ENCODE assay signal across 1 cellular context in genomic region chr5:88140863-88141694, GRCh38.
A peak's percentile ranks its signal among the peaks of the same experiment; 100 is the strongest.
TF ChIP-seq lines count a peak whose summit lies in the region.

No MANE protein-coding gene starts in this region.

TF ChIP-seq in K562, 482 proteins besides CTCF, POLR2A, EP300 and RAD21 (continued from another document):
- TF ChIP-seq PHF8 (IDR thresholded peaks at IDR 0.05; ENCODE audit: borderline replicate concordance, low read length) = peak; percentile 17; the same call in 1 of the 2 replicates
- 0 out of 3 replicates have a peak, but pooled peaks of 1 of the 2 experiments have one; percentile 8 for TF ChIP-seq CBX3 (IDR thresholded peaks at IDR 0.05; ENCODE audit: borderline replicate concordance in 1 of 2, low read length in 2 of 2)
- no peak for TF ChIP-seq SIN3B (IDR thresholded peaks at IDR 0.05; ENCODE audit: low read depth)
- no peak for TF ChIP-seq BMI1 (IDR thresholded peaks at IDR 0.05; ENCODE audit: low read length)
- peak; percentile 59 for TF ChIP-seq GABPA (tag; conservative IDR thresholded peaks at IDR 0.05; ENCODE audit: low read depth)
- peak; percentile 97 for TF ChIP-seq VEZF1 (CRISPR knock-in tag; IDR thresholded peaks at IDR 0.05)
- TF ChIP-seq ATF4 (CRISPR knock-in tag; IDR thresholded peaks at IDR 0.05) = 0 out of 2 replicates have a peak, but pooled peaks have one; percentile 25
- TF ChIP-seq CREB1 (IDR thresholded peaks at IDR 0.05) = peak; percentile 20; the same call in 1 of the 2 replicates
- TF ChIP-seq CREB1 (CRISPR knock-in tag; IDR thresholded peaks at IDR 0.05) = no peak
- TF ChIP-seq PTTG1 (tag; IDR thresholded peaks at IDR 0.05; ENCODE audit: low read depth) = no peak
- no peak for TF ChIP-seq TCF7L2 (IDR thresholded peaks at IDR 0.05; ENCODE audit: low read depth, low read length)
- TF ChIP-seq NFYB (IDR thresholded peaks at IDR 0.05; ENCODE audit: extremely low read depth, insufficient read length) = peak; percentile 22
- TF ChIP-seq, protein P1, sequence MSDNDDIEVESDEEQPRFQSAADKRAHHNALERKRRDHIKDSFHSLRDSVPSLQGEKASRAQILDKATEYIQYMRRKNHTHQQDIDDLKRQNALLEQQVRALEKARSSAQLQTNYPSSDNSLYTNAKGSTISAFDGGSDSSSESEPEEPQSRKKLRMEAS (CRISPR knock-in tag; IDR thresholded peaks at IDR 0.05) = 0 out of 2 replicates have a peak, but pooled peaks have one; percentile 22
